22 cellular contexts compared by ENCODE assay signal in genomic region chr14:95394981-95395737, GRCh38.
A peak's percentile ranks its signal among the peaks of the same experiment; 100 is the strongest.
DNase-seq lines count a peak whose midpoint lies in the region; ATAC-seq, FAIRE-seq and TF ChIP-seq lines count a peak whose summit lies in the region.
"Had no signal": no experiment of that assay in that cellular context is flagged by ENCODE, and none has a peak within 500 bp of the region (broad histone marks: within the 10 kb centered on the region; RNA-seq: fewer than 3 reads in every experiment).

No MANE protein-coding gene starts in this region.

- H3K4me1 Mint-ChIP-seq in activated B cell treated with CpG ODN at 0.5 μM for 24 hours, result peaks cover 5% of the 10 kb centered on the region
- H3K4me1 Mint-ChIP-seq: stimulated activated effector memory CD8-positive, alpha-beta T cell treated with anti-CD3 and anti-CD28 coated beads, Interleukin-12 subunit alpha, Interleukin-12 subunit beta, amount 100 ng/mL, for 72 hours had no signal

- peak overlapping the region; percentile 23 for H3K27ac ChIP-seq in left ventricle myocardium inferior (replicated peaks)
- H3K27ac ChIP-seq: lower lobe of right lung, RWPE1 had no signal

- no peaks in the 10 kb centered on the region for H3K36me3 ChIP-seq in left ventricle myocardium inferior
- H3K36me3 ChIP-seq: lower lobe of right lung had no signal

- POLR2A ChIA-PET in activated B cell treated with CpG ODN at 0.5 μM for 24 hours (lab: Charles Lee), result no interaction called here

- peaks cover 5% of the 10 kb centered on the region for H3K9me3 Mint-ChIP-seq in activated B cell treated with CpG ODN at 0.5 μM for 24 hours
- H3K9me3 Mint-ChIP-seq: stimulated activated effector memory CD8-positive, alpha-beta T cell treated with anti-CD3 and anti-CD28 coated beads, Interleukin-12 subunit alpha, Interleukin-12 subunit beta, amount 100 ng/mL, for 72 hours had no signal

- no peak overlapping the region for H3K4me3 Mint-ChIP-seq in activated B cell treated with CpG ODN at 0.5 μM for 24 hours
- H3K4me3 Mint-ChIP-seq: activated naive CD4-positive, alpha-beta T cell treated with anti-CD3 and anti-CD28 coated beads for 36 hours; activated T-cell treated with anti-CD3 and anti-CD28 coated beads, Interleukin-2, amount 50 U/mL, for 4 hours; stimulated activated effector memory CD8-positive, alpha-beta T cell treated with anti-CD3 and anti-CD28 coated beads, Interleukin-12 subunit alpha, Interleukin-12 subunit beta, amount 100 ng/mL, for 72 hours had no signal

- ATAC-seq in Right ventricle myocardium superior (ENCODE audit: poor library complexity) (no peak), activated B cell treated with CpG ODN at 0.5 μM for 24 hours (ENCODE audit: low read depth) (no peak)
- ATAC-seq: activated T-cell treated with anti-CD3 and anti-CD28 coated beads, Interleukin-2, amount 50 U/mL, for 4 hours; lower lobe of right lung; stimulated activated effector memory CD8-positive, alpha-beta T cell treated with anti-CD3 and anti-CD28 coated beads, Interleukin-12 subunit alpha, Interleukin-12 subunit beta, amount 100 ng/mL, for 72 hours had no signal

- FAIRE-seq in GM19239 (lab: Jason Lieb, UNC), result no peak
- FAIRE-seq: H54, islet of Langerhans had no signal

- CTCF ChIA-PET in activated B cell treated with CpG ODN at 0.5 μM for 24 hours (lab: Charles Lee), result no interaction called here

- no peaks in the 10 kb centered on the region for H3K36me3 Mint-ChIP-seq in activated B cell treated with CpG ODN at 0.5 μM for 24 hours (ENCODE audit: low read depth)
- H3K36me3 Mint-ChIP-seq: stimulated activated effector memory CD8-positive, alpha-beta T cell treated with anti-CD3 and anti-CD28 coated beads, Interleukin-12 subunit alpha, Interleukin-12 subunit beta, amount 100 ng/mL, for 72 hours had no signal

- no peaks in the 10 kb centered on the region for H3K27me3 ChIP-seq in left ventricle myocardium inferior (ENCODE audit: low read depth)

- H3K27me3 Mint-ChIP-seq in activated B cell treated with CpG ODN at 0.5 μM for 24 hours, result no peaks in the 10 kb centered on the region

- peaks cover under 1% of the 10 kb centered on the region for H3K4me1 ChIP-seq in left ventricle myocardium inferior
- H3K4me1 ChIP-seq: lower lobe of right lung had no signal

- H3K4me3 ChIP-seq in left ventricle myocardium inferior, result no peak overlapping the region
- H3K4me3 ChIP-seq: lower lobe of right lung had no signal

- H3K9me3 ChIP-seq in left ventricle myocardium inferior (replicated peaks), result peaks cover 8% of the 10 kb centered on the region
- H3K9me3 ChIP-seq: lower lobe of right lung had no signal

- peak overlapping the region; percentile 92 for H3K27ac Mint-ChIP-seq in activated B cell treated with CpG ODN at 0.5 μM for 24 hours
- H3K27ac Mint-ChIP-seq: activated naive CD4-positive, alpha-beta T cell treated with anti-CD3 and anti-CD28 coated beads for 36 hours; progenitor cell of endocrine pancreas; stimulated activated effector memory CD8-positive, alpha-beta T cell treated with anti-CD3 and anti-CD28 coated beads, Interleukin-12 subunit alpha, Interleukin-12 subunit beta, amount 100 ng/mL, for 72 hours had no signal

- intact Hi-C loops in left ventricle myocardium inferior (cut with micrococcal nuclease), result no loop called here
- intact Hi-C loops in Right ventricle myocardium superior (cut with DNase I), result no loop called here
- intact Hi-C loops in activated B cell treated with CpG ODN at 0.5 μM for 24 hours (cut with micrococcal nuclease), result no loop called here

- DNase-seq in left ventricle myocardium inferior (no peak), Right ventricle myocardium superior (no peak), activated B cell treated with CpG ODN at 0.5 μM for 24 hours (no peak), iris pigment epithelial cell (ENCODE audit: low read depth) (peak; percentile 36), stromal cell of bone marrow (ENCODE audit: low read depth) (peak; percentile 50), GM19239 (ENCODE audit: insufficient read length, low spot score) (no peak), HK-2 (ENCODE audit: unreplicated experiment) (no peak)
- no peak for DNase-seq in activated CD8-positive, alpha-beta memory T cell treated with anti-CD3 and anti-CD28 coated beads, Interleukin-2, amount 50 U/mL, for 4 hours
- DNase-seq: activated CD4-positive, CD25-positive, alpha-beta regulatory T cell; activated naive CD4-positive, alpha-beta T cell treated with anti-CD3 and anti-CD28 coated beads for 36 hours; activated T-cell treated with anti-CD3 and anti-CD28 coated beads, Interleukin-2, amount 50 U/mL, for 4 hours; caudate nucleus; hypothalamus; lower lobe of right lung; NCI-H146; NCI-H69; stimulated activated CD4-positive, alpha-beta T cell treated with anti-CD3 and anti-CD28 coated beads, Interleukin-2, amount 100 ng/mL, for 24 hours had no signal

- TF ChIP-seq CTCF in left ventricle myocardium inferior (IDR thresholded peaks at IDR 0.05; ENCODE audit: borderline replicate concordance) (no peak), activated B cell treated with CpG ODN at 0.5 μM for 24 hours (IDR thresholded peaks at IDR 0.05) (no peak)

Comparison
In these comparisons a context has a peak if more than half of its experiments do, and no peak if none do; other contexts are left out.
1. DNase-seq: peak in iris pigment epithelial cell (single experiment) and stromal cell of bone marrow (single experiment); none in left ventricle myocardium inferior (single experiment), Right ventricle myocardium superior (single experiment), activated B cell treated with CpG ODN at 0.5 μM for 24 hours (single experiment), activated CD8-positive, alpha-beta memory T cell treated with anti-CD3 and anti-CD28 coated beads, Interleukin-2, amount 50 U/mL, for 4 hours (single experiment), GM19239 (single experiment) and HK-2 (single experiment).